ENCODE assay signal across 29 cellular contexts in the genomic region with DNA sequence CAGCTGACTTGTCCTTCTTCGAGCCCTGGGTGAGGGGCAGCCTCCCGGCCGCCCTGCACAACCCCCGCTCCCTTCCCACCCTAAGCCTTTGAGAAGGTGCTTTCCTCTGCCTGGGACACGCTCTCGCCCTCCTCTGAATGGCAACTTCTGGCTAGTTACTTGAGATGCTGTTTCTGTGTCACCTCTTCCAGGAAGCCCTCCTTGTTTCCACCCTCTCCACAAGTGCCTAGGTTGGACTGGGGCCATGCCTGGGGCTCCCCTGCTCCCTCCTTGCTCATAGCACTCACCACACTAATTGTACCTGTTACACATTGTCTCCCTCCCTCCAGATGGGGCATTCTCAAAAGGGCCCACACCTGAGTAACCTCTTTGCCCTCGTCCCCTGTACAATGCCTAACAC.
"Had no signal": no experiment of that assay in that cellular context is flagged by ENCODE, and none has a peak within 500 bp of the region (broad histone marks: within the 10 kb centered on the region; RNA-seq: fewer than 3 reads in every experiment).

No MANE protein-coding gene starts in this region.

- H3K4me3 ChIP-seq: gastroesophageal sphincter, hepatocyte, ovary, prostate gland, sigmoid colon, stomach, suprapubic skin, tibial artery had no signal

- H3K27ac ChIP-seq: brain microvascular endothelial cell, gastroesophageal sphincter, hepatocyte, prostate gland, sigmoid colon, stomach, suprapubic skin, tibial artery had no signal

- H3K9me3 ChIP-seq: gastroesophageal sphincter, ovary, prostate gland, sigmoid colon, stomach, suprapubic skin, tibial artery had no signal

- H3K4me1 ChIP-seq: prostate gland, sigmoid colon, suprapubic skin, tibial artery had no signal

- H3K4me3 Mint-ChIP-seq: activated CD4-positive, alpha-beta T cell treated with anti-CD3 and anti-CD28 coated beads for 36 hours; activated naive CD4-positive, alpha-beta T cell treated with anti-CD3 and anti-CD28 coated beads, Interleukin-2, amount 10 ng/mL, durations not matched to agents 7 days and 5 days; activated T-helper 1 cell treated with anti-CD3 and anti-CD28 coated beads, Interleukin-12 subunit alpha, Interleukin-12 subunit beta, Interleukin-2, Interleukin-4 antibody, amounts not matched to agents 30 ng/mL and 10 ng/mL and 1 ng/mL, durations not matched to agents 14 hours and 24 hours and 36 hours; nephron; stimulated activated naive B cell treated with anti-CD40 and anti-IgM and Interleukin-4, amounts not matched to agents 10 μg/mL and 1 μg/mL and 100 μg/mL, for 72 hours; T-helper 2 cell treated with Interferon-gamma antibody and Interleukin-4, amounts not matched to agents 5 μg/mL and 100 μg/mL, for 36 hours had no signal

- H3K27me3 Mint-ChIP-seq: activated CD4-positive, alpha-beta T cell treated with anti-CD3 and anti-CD28 coated beads for 36 hours had no signal

- H3K27me3 ChIP-seq: hepatocyte, ovary had no signal

- H3K36me3 ChIP-seq: brain microvascular endothelial cell, ovary, prostate gland, sigmoid colon, stomach, suprapubic skin, tibial artery had no signal

- H3K36me3 Mint-ChIP-seq: activated naive CD4-positive, alpha-beta T cell treated with anti-CD3 and anti-CD28 coated beads, Interleukin-2, amount 10 ng/mL, durations not matched to agents 7 days and 5 days; stimulated activated naive B cell treated with anti-CD40 and anti-IgM and Interleukin-4, amounts not matched to agents 10 μg/mL and 1 μg/mL and 100 μg/mL, for 72 hours had no signal

- H3K4me1 Mint-ChIP-seq: activated CD4-positive, alpha-beta T cell treated with anti-CD3 and anti-CD28 coated beads for 36 hours; activated naive CD4-positive, alpha-beta T cell treated with anti-CD3 and anti-CD28 coated beads, Interleukin-2, amount 10 ng/mL, durations not matched to agents 7 days and 5 days had no signal

- H3K9me3 Mint-ChIP-seq: activated naive CD4-positive, alpha-beta T cell treated with anti-CD3 and anti-CD28 coated beads, Interleukin-2, amount 10 ng/mL, durations not matched to agents 7 days and 5 days; activated T-helper 1 cell treated with anti-CD3 and anti-CD28 coated beads, Interleukin-12 subunit alpha, Interleukin-12 subunit beta, Interleukin-2, Interleukin-4 antibody, amounts not matched to agents 30 ng/mL and 10 ng/mL and 1 ng/mL, durations not matched to agents 14 hours and 24 hours and 36 hours; nephron; stimulated activated naive B cell treated with anti-CD40 and anti-IgM and Interleukin-4, amounts not matched to agents 10 μg/mL and 1 μg/mL and 100 μg/mL, for 72 hours; T-helper 2 cell treated with Interferon-gamma antibody and Interleukin-4, amounts not matched to agents 5 μg/mL and 100 μg/mL, for 36 hours had no signal

- DNase-seq: activated CD4-positive, alpha-beta T cell treated with anti-CD3 and anti-CD28 coated beads for 36 hours; activated CD4-positive, alpha-beta T cell treated with anti-CD3 and anti-CD28 coated beads, Interleukin-2, amount 50 U/mL, for 4 hours; activated CD4-positive, CD25-positive, alpha-beta regulatory T cell; activated gamma-delta T cell; activated naive CD4-positive, alpha-beta T cell treated with anti-CD3 and anti-CD28 coated beads, Interleukin-2, amount 10 ng/mL, durations not matched to agents 7 days and 5 days; activated T-cell treated with anti-CD3 and anti-CD28 coated beads, Interleukin-2, amount 50 U/mL, for 1 hour; amniotic stem cell; brain microvascular endothelial cell; caudate nucleus; left cardiac atrium; left ventricle myocardium superior; mammary epithelial cell; ovary; retina; sigmoid colon; small intestine; stimulated activated CD4-positive, alpha-beta T cell treated with anti-CD3 and anti-CD28 coated beads, Interleukin-4, amount 100 ng/mL, for 24 hours; stimulated activated CD8-positive, alpha-beta memory T cell treated with anti-CD3 and anti-CD28 coated beads, Interleukin-4, amount 100 ng/mL, for 48 hours; stimulated activated naive B cell treated with anti-CD40 and anti-IgM and Interleukin-4, amounts not matched to agents 10 μg/mL and 1 μg/mL and 100 μg/mL, for 72 hours; stomach; T-helper 1 cell; tibial artery had no signal

- ATAC-seq: activated CD4-positive, alpha-beta T cell treated with anti-CD3 and anti-CD28 coated beads for 36 hours; gastroesophageal sphincter; left cardiac atrium; left ventricle myocardium superior; stimulated activated naive B cell treated with anti-CD40 and anti-IgM and Interleukin-4, amounts not matched to agents 10 μg/mL and 1 μg/mL and 100 μg/mL, for 72 hours had no signal

- H3K27ac Mint-ChIP-seq: activated CD4-positive, alpha-beta T cell treated with anti-CD3 and anti-CD28 coated beads for 36 hours; activated naive CD4-positive, alpha-beta T cell treated with anti-CD3 and anti-CD28 coated beads, Interleukin-2, amount 10 ng/mL, durations not matched to agents 7 days and 5 days; activated T-helper 1 cell treated with anti-CD3 and anti-CD28 coated beads, Interleukin-12 subunit alpha, Interleukin-12 subunit beta, Interleukin-2, Interleukin-4 antibody, amounts not matched to agents 30 ng/mL and 10 ng/mL and 1 ng/mL, durations not matched to agents 14 hours and 24 hours and 36 hours; nephron; stimulated activated naive B cell treated with anti-CD40 and anti-IgM and Interleukin-4, amounts not matched to agents 10 μg/mL and 1 μg/mL and 100 μg/mL, for 72 hours; T-helper 2 cell treated with Interferon-gamma antibody and Interleukin-4, amounts not matched to agents 5 μg/mL and 100 μg/mL, for 36 hours had no signal
